ENCODE assay signal across 25 cellular contexts in the genomic region with DNA sequence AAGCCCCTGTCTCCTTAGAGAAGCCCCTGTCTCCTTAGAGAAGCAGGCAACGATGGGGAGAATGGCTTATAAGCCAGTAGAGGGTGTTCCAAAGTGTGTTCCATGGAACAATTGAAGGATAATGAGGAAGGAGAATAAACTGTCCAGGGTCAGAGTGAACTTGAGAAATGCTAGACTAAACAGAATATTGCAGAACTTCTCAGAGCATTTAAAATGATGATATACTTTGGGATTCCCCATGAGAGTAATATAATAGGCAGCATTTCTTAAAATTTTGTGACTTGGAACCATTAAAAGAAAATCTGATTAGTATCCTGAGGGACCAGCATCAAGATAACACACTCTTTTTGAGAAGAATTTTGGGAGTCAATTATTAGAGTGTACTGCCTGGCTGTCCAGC.
DNase-seq lines count a peak whose midpoint lies in the region; ATAC-seq, FAIRE-seq and TF ChIP-seq lines count a peak whose summit lies in the region.
"Had no signal": no experiment of that assay in that cellular context is flagged by ENCODE, and none has a peak within 500 bp of the region (broad histone marks: within the 10 kb centered on the region; RNA-seq: fewer than 3 reads in every experiment).

No MANE protein-coding gene starts in this region.

- no peak overlapping the region for H2BK5ac ChIP-seq in H9 (ENCODE audit: insufficient read length, low read length)

- H3K27ac ChIP-seq in K562 (ENCODE audit: extremely low read depth, low read depth, low read length) (no peak overlapping the region), H9 (ENCODE audit: insufficient read length, low read depth, low read length) (no peak overlapping the region)
- H3K27ac ChIP-seq: BLaER1 had no signal

- H3K56ac ChIP-seq in H9 (ENCODE audit: insufficient read length, low read depth, low read length): no peak overlapping the region

- H3K4me1 Mint-ChIP-seq in H9: peaks cover 4 to 7% of the 10 kb centered on the region in 2 experiments; a peak in 2 of 4 replicates

- no peaks in the 10 kb centered on the region for H3K4me1 ChIP-seq in K562 (replicated peaks in 1 of 2; ENCODE audit: control insufficient read depth in 2 of 2, insufficient read depth in 2 of 2, low read length in 2 of 2)
- no peaks in the 10 kb centered on the region for H3K4me1 ChIP-seq in H9 (ENCODE audit: insufficient read depth, low read length)
- H3K4me1 ChIP-seq: BLaER1 had no signal

- H3K4me3 Mint-ChIP-seq in H9: no peak overlapping the region
- H3K4me3 Mint-ChIP-seq: CD14-positive monocyte; CD4-positive, alpha-beta memory T cell; CD4-positive, CD25-positive, alpha-beta regulatory T cell; CD8-positive, alpha-beta memory T cell had no signal

- H3K4me3 ChIP-seq in K562: no peak overlapping the region
- H3K4me3 ChIP-seq: BLaER1, GM12878 had no signal

- H3K4ac ChIP-seq in H9 (ENCODE audit: low read depth, low read length): no peak overlapping the region

- H3K79me2 ChIP-seq in K562 (ENCODE audit: control insufficient read depth, insufficient read depth, low read length) (no peaks in the 10 kb centered on the region), H9 (ENCODE audit: insufficient read depth, low read length) (peaks cover 2% of the 10 kb centered on the region; the same call in 1 of the 2 replicates)

- 0 out of 7 replicates have a peak overlapping the region, but pooled peaks of 1 of the 3 experiments have one; percentile 8 for H3K27ac Mint-ChIP-seq in H9
- H3K27ac Mint-ChIP-seq: CD4-positive, CD25-positive, alpha-beta regulatory T cell had no signal

- H3K36me3 ChIP-seq in K562 (ENCODE audit: control insufficient read depth, insufficient read depth, low read length): no peaks in the 10 kb centered on the region
- H3K36me3 ChIP-seq: BE2C, BLaER1 had no signal

- no peaks in the 10 kb centered on the region for H3K79me1 ChIP-seq in H9 (ENCODE audit: insufficient read depth, low read depth, low read length, poor library complexity, severe bottlenecking)

- H4K5ac ChIP-seq in H9 (ENCODE audit: insufficient read length, low read depth, low read length): no peak overlapping the region

- POLR2A ChIA-PET in K562 (lab: Yijun Ruan, JAX): no interaction called here

- WGBS in K562 (ENCODE audit: insufficient coverage, low coverage, missing lambda C conversion rate): 0% methylated on average over 1 of the region's 1 CpG
- no CpG with 5 or more reads among the region's 1 CpG for WGBS in H9 (ENCODE audit: extremely low coverage, insufficient read length, low lambda C conversion rate)

- no peak for TF ChIP-seq RAD21 in K562 (CRISPR knock-in tag; conservative IDR thresholded peaks at IDR 0.05 in 1 of 2, IDR thresholded peaks at IDR 0.05 in 1 of 2)

- H4K20me1 ChIP-seq in K562 (replicated peaks; ENCODE audit: control insufficient read depth, insufficient read depth, low read length) (no peaks in the 10 kb centered on the region), H9 (ENCODE audit: control insufficient read depth, insufficient read depth, insufficient read length) (no peaks in the 10 kb centered on the region)
- H4K20me1 ChIP-seq: BLaER1 had no signal

- H3K9me3 Mint-ChIP-seq in H9: peaks cover 0 to 10% of the 10 kb centered on the region in 2 experiments; a peak in 2 of 5 replicates

- H3K18ac ChIP-seq in H9 (ENCODE audit: insufficient read length, low read depth, low read length): no peak overlapping the region

- no peak for ATAC-seq in K562
- ATAC-seq: GM12878 had no signal

- H2BK20ac ChIP-seq in H9 (ENCODE audit: low read depth, low read length, poor library complexity, severe bottlenecking): no peak overlapping the region

- no peak overlapping the region for H3K14ac ChIP-seq in H9 (ENCODE audit: insufficient read depth, low read length)

- H3K9me1 ChIP-seq in K562 (ENCODE audit: control insufficient read depth, insufficient read depth, low read length): no peaks in the 10 kb centered on the region

- no peak overlapping the region for H3K23ac ChIP-seq in H9 (ENCODE audit: insufficient read length, low read depth, low read length)

- no peak overlapping the region for H2BK15ac ChIP-seq in H9 (ENCODE audit: low read depth, low read length)

- DNase-seq in GM12892 (ENCODE audit: insufficient read length) (no peak), H54 (ENCODE audit: insufficient read length, low spot score) (no peak), K562 (ENCODE audit: extremely low read depth in 1 of 4, low spot score in 3 of 4) (no peak), H9 (no peak)
- DNase-seq in activated effector memory CD4-positive, alpha-beta T cell treated with Interleukin-2 at 50 U/mL for 16 hours: no peak
- DNase-seq: 8988T; ACHN; BE2C; C1 segment of cervical spinal cord; CD4-positive, alpha-beta memory T cell; CD4-positive, CD25-positive, alpha-beta regulatory T cell; CD8-positive, alpha-beta memory T cell; COR-L47; DMS 273 treated with DMSO at 0.1 percent for 48 hours; DMS153; DMS53; DMS79; DND-41; EL; GDM1 had no signal

- no peak overlapping the region for H4K8ac ChIP-seq in H9 (replicated peaks; ENCODE audit: insufficient read length, low read depth, low read length)

- H3K9me3 ChIP-seq in K562 (replicated peaks; ENCODE audit: control insufficient read depth, insufficient read depth, low read depth, low read length) (no peaks in the 10 kb centered on the region), H9 (ENCODE audit: control insufficient read depth, low read depth, low read length) (no peaks in the 10 kb centered on the region)
- H3K9me3 ChIP-seq: BE2C had no signal

- H4K91ac ChIP-seq in H9 (ENCODE audit: insufficient read length, low read depth, low read length): no peak overlapping the region

- CTCF ChIA-PET in K562 (lab: Yijun Ruan, JAX; ENCODE audit: low intra/inter-chr PET ratio): no interaction called here

- no peak overlapping the region for H2AK5ac ChIP-seq in H9 (ENCODE audit: insufficient read length, low read length)

- in situ Hi-C loops in K562 (cut with MboI): no loop called here

- H2BK120ac ChIP-seq in H9 (ENCODE audit: low read depth, low read length, poor library complexity, severe bottlenecking): no peak overlapping the region

- H3K4me2 ChIP-seq in K562 (ENCODE audit: insufficient read depth, low read length) (no peak overlapping the region), H9 (ENCODE audit: insufficient read depth, insufficient read length, low read length) (no peak overlapping the region)
- H3K4me2 ChIP-seq: BLaER1 had no signal

- H3K23me2 ChIP-seq in H9 (ENCODE audit: insufficient read length, low read depth, low read length, poor library complexity, severe bottlenecking): no peaks in the 10 kb centered on the region

- no peak overlapping the region for H2AFZ ChIP-seq in K562 (ENCODE audit: low read depth, low read length)
- H2AFZ ChIP-seq in H9 (ENCODE audit: low read length): no peak overlapping the region

- no peak overlapping the region for H2BK12ac ChIP-seq in H9 (ENCODE audit: insufficient read length, low read depth, low read length)

- H3K9ac ChIP-seq in K562 (ENCODE audit: insufficient read depth in 1 of 2, low read depth in 2 of 2, low read length in 2 of 2) (no peak overlapping the region), H9 (ENCODE audit: extremely low read depth, insufficient read length, low read length) (no peak overlapping the region)
- H3K9ac ChIP-seq: BLaER1 had no signal

- intact Hi-C loops in K562 (cut with micrococcal nuclease): no loop called here

- TF ChIP-seq POLR2A in GM12892 (IDR thresholded peaks at IDR 0.05; ENCODE audit: low read depth, low read length) (no peak), H54 (IDR thresholded peaks at IDR 0.05; ENCODE audit: low read depth, low read length) (no peak), K562 (conservative IDR thresholded peaks at IDR 0.05) (no peak)

- no TSS peak for BruUV-seq in K562 (replicated peaks; lab: Mats Ljungman, UMichigan)

- no peak overlapping the region for H3T11ph ChIP-seq in H9 (ENCODE audit: low read length)

- H3K27me3 ChIP-seq in K562 (ENCODE audit: control insufficient read depth in 2 of 2, insufficient read depth in 2 of 2, low read length in 2 of 2): no peaks in the 10 kb centered on the region
- no peaks in the 10 kb centered on the region for H3K27me3 ChIP-seq in H9 (ENCODE audit: insufficient read depth, low read length)
- H3K27me3 ChIP-seq: BE2C, BLaER1 had no signal

- TF ChIP-seq CTCF in K562 (IDR thresholded peaks at IDR 0.05 in 2 of 3, conservative IDR thresholded peaks at IDR 0.05 in 1 of 3; ENCODE audit: insufficient read depth in 2 of 3, low read depth in 1 of 3, low read length in 3 of 3) (no peak), H9 (conservative IDR thresholded peaks at IDR 0.05) (no peak)

- FAIRE-seq in GM12892 (lab: Jason Lieb, UNC) (peak; percentile 17), H54 (lab: Jason Lieb, UNC) (peak; percentile 30), K562 (lab: Jason Lieb, UNC) (no peak)
- FAIRE-seq: A204.1, GM12878, GM19239 had no signal

- no peaks in the 10 kb centered on the region for H3K27me3 Mint-ChIP-seq in H9 (ENCODE audit: low read depth)
- H3K27me3 Mint-ChIP-seq: CD4-positive, alpha-beta memory T cell; CD4-positive, CD25-positive, alpha-beta regulatory T cell; CD8-positive, alpha-beta memory T cell had no signal

- no peak for TF ChIP-seq EP300 in K562 (IDR thresholded peaks at IDR 0.05; ENCODE audit: low read length)

- peaks cover 3 to 15% (median 5%) of the 10 kb centered on the region in 3 experiments; a peak in 4 of 7 replicates for H3K36me3 Mint-ChIP-seq in H9 (ENCODE audit: insufficient read depth in 1 of 3, low read depth in 3 of 3)
- H3K36me3 Mint-ChIP-seq: CD14-positive monocyte had no signal

TF ChIP-seq in K562, 482 proteins besides CTCF, POLR2A, EP300 and RAD21:
- TF ChIP-seq, protein P1, sequence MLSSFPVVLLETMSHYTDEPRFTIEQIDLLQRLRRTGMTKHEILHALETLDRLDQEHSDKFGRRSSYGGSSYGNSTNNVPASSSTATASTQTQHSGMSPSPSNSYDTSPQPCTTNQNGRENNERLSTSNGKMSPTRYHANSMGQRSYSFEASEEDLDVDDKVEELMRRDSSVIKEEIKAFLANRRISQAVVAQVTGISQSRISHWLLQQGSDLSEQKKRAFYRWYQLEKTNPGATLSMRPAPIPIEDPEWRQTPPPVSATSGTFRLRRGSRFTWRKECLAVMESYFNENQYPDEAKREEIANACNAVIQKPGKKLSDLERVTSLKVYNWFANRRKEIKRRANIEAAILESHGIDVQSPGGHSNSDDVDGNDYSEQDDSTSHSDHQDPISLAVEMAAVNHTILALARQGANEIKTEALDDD (IDR thresholded peaks at IDR 0.05): no peak
- peak; percentile 60 for TF ChIP-seq ZNF239 (CRISPR knock-in tag; IDR thresholded peaks at IDR 0.05)
